In the genomic region with DNA sequence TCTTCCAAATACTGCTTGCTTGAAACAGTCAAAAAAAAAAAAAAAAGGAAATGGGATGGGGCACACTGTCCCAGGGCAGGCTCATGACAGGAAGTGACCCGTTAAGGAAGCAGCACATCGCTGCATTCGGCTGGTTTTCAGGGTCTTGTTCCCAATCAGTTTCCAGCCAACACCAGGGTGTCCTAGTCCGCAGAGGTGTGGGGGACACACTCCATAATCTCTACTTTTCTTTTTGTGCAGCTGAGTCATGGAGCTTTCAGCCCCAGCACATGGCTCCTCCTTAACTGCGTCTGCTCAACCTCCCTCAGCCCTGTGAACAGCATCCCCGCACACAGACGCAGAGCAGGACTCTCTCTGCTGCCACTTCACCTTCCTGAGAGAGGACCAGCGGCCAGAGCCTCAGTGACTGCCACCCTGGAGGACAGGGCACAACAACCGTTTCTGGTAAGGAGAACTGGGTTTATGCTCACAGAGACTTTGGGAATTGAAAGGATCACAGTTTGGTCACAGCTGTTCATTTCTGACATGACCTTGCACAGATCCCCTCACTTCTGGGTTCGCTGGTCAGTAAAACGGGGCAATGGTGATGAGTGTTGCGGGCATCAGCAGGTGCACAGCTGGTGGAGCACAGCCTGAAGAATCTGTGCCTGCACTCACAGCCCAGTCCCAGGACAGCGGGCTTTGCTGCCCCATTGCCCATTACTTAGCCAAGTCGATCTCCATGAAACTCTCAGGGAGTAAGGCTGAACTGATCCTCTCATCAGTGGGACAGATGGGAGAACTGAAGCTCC, we compare ENCODE assay signal across 9 cellular contexts. TPM values are rescaled to one million over a fixed set of nuclear protein-coding genes. Genes with fewer than 3 reads are reported as not detected.
DNase-seq lines count a peak whose midpoint lies in the region; ATAC-seq and TF ChIP-seq lines count a peak whose summit lies in the region.
"Had no signal": no experiment of that assay in that cellular context is flagged by ENCODE, and none has a peak within 500 bp of the region (broad histone marks: within the 10 kb centered on the region; RNA-seq: fewer than 3 reads in every experiment).

A gene (plus strand): TSS at position 154 of the 791 bp plus-strand sequence. CDS start 3,467 bp downstream, outside the sequence.

- H3K9ac ChIP-seq in mammary epithelial cell (ENCODE audit: insufficient read depth, low read length) = no peak within 1 kb of the TSS

- H2AFZ ChIP-seq in mammary epithelial cell (ENCODE audit: low read depth, low read length) = peak within 1 kb of the TSS; percentile 77

- peak within 1 kb of the TSS; percentile 74 for H3K4me2 ChIP-seq in mammary epithelial cell (ENCODE audit: insufficient read depth, low read depth, low read length)

- H3K4me3 ChIP-seq in RWPE2 (ENCODE audit: severe bottlenecking) (no peak within 1 kb of the TSS), mammary epithelial cell (replicated peaks in 1 of 3; ENCODE audit: insufficient read depth in 1 of 3, low read depth in 2 of 3, low read length in 3 of 3) (no peak within 1 kb of the TSS)
- H3K4me3 ChIP-seq: SJSA1 had no signal

- H4K20me1 ChIP-seq in mammary epithelial cell (ENCODE audit: insufficient read depth, low read length) = no peaks in the 10 kb centered on the region

- peak; percentile 72 for ATAC-seq in GM21528 (IDR thresholded peaks at IDR 0.05; ENCODE audit: low FRiP score, unreplicated experiment)
- no peak for ATAC-seq in RWPE2 (ENCODE audit: low read depth)

- BruUV-seq in mammary epithelial cell (replicated peaks; lab: Mats Ljungman, UMichigan) = no TSS peak

- peak within 1 kb of the TSS; percentile 71 for H3K27ac ChIP-seq in RWPE2 (ENCODE audit: poor library complexity, severe bottlenecking)
- H3K27ac ChIP-seq in mammary epithelial cell (ENCODE audit: insufficient read depth, low read depth, low read length) = peak within 1 kb of the TSS; percentile 74
- H3K27ac ChIP-seq: SJSA1 had no signal

- H3K36me3 ChIP-seq in RWPE2 (ENCODE audit: low read depth) (no peaks in the 10 kb centered on the region), mammary epithelial cell (ENCODE audit: insufficient read depth, low read length) (no peaks in the 10 kb centered on the region)
- H3K36me3 ChIP-seq: SJSA1 had no signal

- no peaks in the 10 kb centered on the region for H3K79me2 ChIP-seq in mammary epithelial cell (ENCODE audit: insufficient read depth, low read length)

- TF ChIP-seq CTCF in RWPE2 (IDR thresholded peaks at IDR 0.05; ENCODE audit: poor library complexity, severe bottlenecking) (no peak), mammary epithelial cell (conservative IDR thresholded peaks at IDR 0.05 in 1 of 2, IDR thresholded peaks at IDR 0.05 in 1 of 2; ENCODE audit: extremely low read depth in 1 of 2, insufficient read depth in 1 of 2, low read depth in 1 of 2, low read length in 2 of 2) (no peak)

- H3K4me1 ChIP-seq in RWPE2 (ENCODE audit: insufficient read depth, poor library complexity, severe bottlenecking) = peaks cover 13% of the 10 kb centered on the region
- peaks cover 20% of the 10 kb centered on the region for H3K4me1 ChIP-seq in mammary epithelial cell (ENCODE audit: insufficient read depth, low read length)
- H3K4me1 ChIP-seq: SJSA1 had no signal

- in situ Hi-C loops in mammary epithelial cell (cut with MboI; ENCODE audit: low sequenced_read_pairs in 2 of 2) = loop anchor here in 1 of 2 donors (10.0 kb wide), 1 partner anchor 283 kb away; a partner anchor contains a TSS

- no peaks in the 10 kb centered on the region for H3K27me3 ChIP-seq in RWPE2 (ENCODE audit: insufficient read depth, poor library complexity, severe bottlenecking)
- no peaks in the 10 kb centered on the region for H3K27me3 ChIP-seq in mammary epithelial cell (ENCODE audit: insufficient read depth, low read length)
- H3K27me3 ChIP-seq: SJSA1 had no signal

- WGBS in mammary epithelial cell (ENCODE audit: low coverage, missing lambda C conversion rate) = 76% methylated on average over 14 of the region's 14 CpGs

- dilution Hi-C loops in mammary epithelial cell (cut with HindIII; ENCODE audit: low sequenced_read_pairs) = loop anchor here (5.0 kb wide), 1 partner anchor 95 kb away; no protein-coding TSS in a partner anchor

- intact Hi-C loops in mammary epithelial cell (cut with micrococcal nuclease) = loop anchor here (5.0 kb wide), 1 partner anchor 290 kb away; no protein-coding TSS in a partner anchor
- intact Hi-C loops in posterior vena cava (cut with DNase I) = no loop called here

- peaks cover 4% of the 10 kb centered on the region for H3K9me3 ChIP-seq in RWPE2 (ENCODE audit: severe bottlenecking)
- H3K9me3 ChIP-seq in mammary epithelial cell (replicated peaks; ENCODE audit: insufficient read depth, low read length) = no peaks in the 10 kb centered on the region
- H3K9me3 ChIP-seq: SJSA1 had no signal

- DNase-seq in RWPE2 (ENCODE audit: low spot score) (no peak), mammary epithelial cell (no peak), posterior vena cava (ENCODE audit: low spot score) (no peak), NCI-H2081 treated with DMSO at 0.1 percent for 48 hours (lab: John Stamatoyannopoulos, UW) (no peak), NCI-H226 (no peak), HT-29 (ENCODE audit: low spot score) (no peak), NCI-H1694 (lab: John Stamatoyannopoulos, UW) (no peak)

- CTCF ChIA-PET in mammary epithelial cell (lab: Charles Lee; ENCODE audit: low non-redundant PET) = no interaction called here

RNA-seq across cellular contexts. Expression of the gene that starts here (rescaled TPM):
- not detected for total RNA-seq in mammary epithelial cell
- polyA plus RNA-seq in mammary epithelial cell = not detected
- polyA minus RNA-seq in mammary epithelial cell = not detected
- 10 to 100 TPM; 13.8 to 17.4 TPM for total RNA-seq in posterior vena cava
- total RNA-seq in HT-29 (2014; rRNA removed; shearing (Covaris generic)) = not detected in 2 replicates
- total RNA-seq: SJSA1 had no signal

Comparison
In these comparisons a context has a peak if more than half of its experiments do, and no peak if none do; other contexts are left out.
1. RNA of the gene that starts here (total RNA-seq): 13.8 to 17.4 TPM in posterior vena cava; not detected in mammary epithelial cell and not detected in HT-29; every median in the first group is over 10 times any median in the second.